Comparison of ENCODE assay signal across 22 cellular contexts in genomic region chr18:10301831-10302483, GRCh38.
DNase-seq lines count a peak whose midpoint lies in the region; ATAC-seq, FAIRE-seq and TF ChIP-seq lines count a peak whose summit lies in the region.
"Had no signal": no experiment of that assay in that cellular context is flagged by ENCODE, and none has a peak within 500 bp of the region (broad histone marks: within the 10 kb centered on the region; RNA-seq: fewer than 3 reads in every experiment).

No MANE protein-coding gene starts in this region.

- peak; percentile 50 for ATAC-seq in Right ventricle myocardium inferior
- no peak for ATAC-seq in HG02885 (IDR thresholded peaks at IDR 0.05; ENCODE audit: poor library complexity, unreplicated experiment)

- no peaks in the 10 kb centered on the region for H3K36me3 ChIP-seq in left ventricle myocardium inferior
- H3K36me3 ChIP-seq: MG63 had no signal

- H3K4me1 ChIP-seq in left ventricle myocardium inferior = peaks cover 9% of the 10 kb centered on the region

- no peaks in the 10 kb centered on the region for H3K27me3 ChIP-seq in left ventricle myocardium inferior (ENCODE audit: low read depth)
- H3K27me3 ChIP-seq: MG63 had no signal

- no peaks in the 10 kb centered on the region for H3K9me3 ChIP-seq in left ventricle myocardium inferior (replicated peaks)
- H3K9me3 ChIP-seq: MG63 had no signal

- H3K4me3 ChIP-seq in left ventricle myocardium inferior (no peak overlapping the region), LNCaP clone FGC (ENCODE audit: low read depth, low read length) (no peak overlapping the region; the same call in 1 of the 2 replicates)
- H3K4me3 ChIP-seq: MG63, PC-9 had no signal

- TF ChIP-seq CTCF in left ventricle myocardium inferior (IDR thresholded peaks at IDR 0.05; ENCODE audit: borderline replicate concordance) = no peak
- no peak for TF ChIP-seq CTCF in LNCaP clone FGC (IDR thresholded peaks at IDR 0.05; ENCODE audit: control insufficient read depth, extremely low read depth, insufficient read depth)
- no peak for TF ChIP-seq CTCF in VCaP (conservative IDR thresholded peaks at IDR 0.05)

- FAIRE-seq in urothelium cell line (lab: Jason Lieb, UNC) = peak; percentile 61
- FAIRE-seq: A204.1, D721Med had no signal

- H3K27ac ChIP-seq in left ventricle myocardium inferior (replicated peaks) = no peak overlapping the region
- H3K27ac ChIP-seq in VCaP = peak overlapping the region; percentile 66
- H3K27ac ChIP-seq: HL-60, KMS-11, PC-9 had no signal

- DNase-seq in Right ventricle myocardium inferior (ENCODE audit: missing footprints) (no peak), left ventricle myocardium inferior (no peak), LNCaP clone FGC (ENCODE audit: low read depth) (peak; percentile 84), urothelium cell line (ENCODE audit: low spot score) (no peak), NCI-H1417 treated with DMSO at 0.1 percent for 48 hours (lab: John Stamatoyannopoulos, UW) (no peak), Ammon's horn (ENCODE audit: low spot score) (no peak)
- DNase-seq: C1 segment of cervical spinal cord, DMS79 treated with DMSO at 0.1 percent for 48 hours, H7, HFFc6, MG63, NCI-H1048, NCI-H1436 treated with DMSO at 0.1 percent for 48 hours, NCI-H2081, PC-9, SW 1271 had no signal

- intact Hi-C loops in Right ventricle myocardium inferior (cut with DNase I) = no loop called here
- intact Hi-C loops in left ventricle myocardium inferior (cut with micrococcal nuclease) = no loop called here
